18 cellular contexts compared by ENCODE assay signal in the genomic region with DNA sequence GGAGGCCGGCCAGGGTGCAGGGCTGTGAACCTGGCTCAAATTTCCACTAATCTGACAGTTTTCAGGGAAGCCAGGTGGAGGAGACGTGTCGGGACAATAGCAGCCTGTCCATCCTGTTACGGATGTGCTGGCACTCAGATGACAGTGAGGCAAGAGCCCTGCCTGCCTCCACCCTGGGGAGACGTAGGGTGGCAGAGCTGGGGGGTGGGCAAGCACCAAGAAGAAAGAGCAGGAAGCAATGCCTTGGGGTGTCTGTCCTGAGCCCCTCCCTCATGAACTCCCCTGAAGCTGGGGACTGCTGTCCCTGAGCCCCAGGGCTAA. TPM values are rescaled to one million over a fixed set of nuclear protein-coding genes. Genes with fewer than 3 reads are reported as not detected.
"Had no signal": no experiment of that assay in that cellular context is flagged by ENCODE, and none has a peak within 500 bp of the region (broad histone marks: within the 10 kb centered on the region; RNA-seq: fewer than 3 reads in every experiment).

No MANE protein-coding gene starts in this region.

- H3K9me3 ChIP-seq: lower lobe of right lung, thyroid gland had no signal

- H3K36me3 Mint-ChIP-seq: activated naive CD8-positive, alpha-beta T cell; mesothelial cell of epicardium had no signal

- H3K27me3 ChIP-seq: thyroid gland had no signal

- H3K36me3 ChIP-seq: cardiac muscle cell, gastroesophageal sphincter, heart right ventricle, lower lobe of right lung, thyroid gland had no signal

- H3K4me1 ChIP-seq: gastroesophageal sphincter, heart right ventricle, lower lobe of right lung, parathyroid adenoma, thyroid gland had no signal

- H3K27ac Mint-ChIP-seq: activated CD4-positive, alpha-beta T cell treated with anti-CD3 and anti-CD28 coated beads, Interleukin-2, amount 10 ng/mL, durations not matched to agents 7 days and 5 days; activated naive CD8-positive, alpha-beta T cell; activated T-helper 1 cell treated with anti-CD3 and anti-CD28 coated beads, Interleukin-12 subunit alpha, Interleukin-12 subunit beta, Interleukin-2, Interleukin-4 antibody, amounts not matched to agents 30 ng/mL and 10 ng/mL and 1 ng/mL, durations not matched to agents 14 hours and 24 hours and 36 hours; mesothelial cell of epicardium; nephron had no signal

- DNase-seq: activated CD4-positive, alpha-beta T cell treated with anti-CD3 and anti-CD28 coated beads, Interleukin-2, amount 10 ng/mL, durations not matched to agents 7 days and 5 days; dermis blood vessel endothelial cell; effector memory CD4-positive, alpha-beta T cell; heart right ventricle; left cardiac atrium; lower lobe of right lung; stimulated activated CD8-positive, alpha-beta memory T cell treated with anti-CD3 and anti-CD28 coated beads, Interleukin-4, amount 100 ng/mL, for 48 hours; stimulated activated naive CD4-positive, alpha-beta T cell; thyroid gland had no signal

- H3K9me3 Mint-ChIP-seq: activated CD4-positive, alpha-beta T cell treated with anti-CD3 and anti-CD28 coated beads, Interleukin-2, amount 10 ng/mL, durations not matched to agents 7 days and 5 days; activated T-helper 1 cell treated with anti-CD3 and anti-CD28 coated beads, Interleukin-12 subunit alpha, Interleukin-12 subunit beta, Interleukin-2, Interleukin-4 antibody, amounts not matched to agents 30 ng/mL and 10 ng/mL and 1 ng/mL, durations not matched to agents 14 hours and 24 hours and 36 hours had no signal

- H3K4me3 Mint-ChIP-seq: activated CD4-positive, alpha-beta T cell treated with anti-CD3 and anti-CD28 coated beads, Interleukin-2, amount 10 ng/mL, durations not matched to agents 7 days and 5 days; activated naive CD8-positive, alpha-beta T cell; activated T-helper 1 cell treated with anti-CD3 and anti-CD28 coated beads, Interleukin-12 subunit alpha, Interleukin-12 subunit beta, Interleukin-2, Interleukin-4 antibody, amounts not matched to agents 30 ng/mL and 10 ng/mL and 1 ng/mL, durations not matched to agents 14 hours and 24 hours and 36 hours; mesothelial cell of epicardium; nephron had no signal

- H3K4me3 ChIP-seq: cardiac muscle cell, gastroesophageal sphincter, heart right ventricle, lower lobe of right lung, thyroid gland had no signal

- H3K4me1 Mint-ChIP-seq: activated CD4-positive, alpha-beta T cell treated with anti-CD3 and anti-CD28 coated beads, Interleukin-2, amount 10 ng/mL, durations not matched to agents 7 days and 5 days; mesothelial cell of epicardium; nephron had no signal

- ATAC-seq: gastroesophageal sphincter, left cardiac atrium had no signal

- H3K27ac ChIP-seq: cardiac muscle cell, gastroesophageal sphincter, heart right ventricle, lower lobe of right lung, parathyroid adenoma, thyroid gland had no signal

RNA-seq across cellular contexts. Expression of gene TRIM29, which starts 10.0 kb away (rescaled TPM):
- total RNA-seq: activated CD4-positive, alpha-beta T cell treated with anti-CD3 and anti-CD28 coated beads, Interleukin-2, amount 10 ng/mL, durations not matched to agents 7 days and 5 days; activated T-helper 1 cell treated with anti-CD3 and anti-CD28 coated beads, Interleukin-12 subunit alpha, Interleukin-12 subunit beta, Interleukin-2, Interleukin-4 antibody, amounts not matched to agents 30 ng/mL and 10 ng/mL and 1 ng/mL, durations not matched to agents 14 hours and 24 hours and 36 hours; cardiac muscle cell; dermis blood vessel endothelial cell; endothelial cell of umbilical vein; T-helper 1 cell treated with Interleukin-12 subunit alpha and Interleukin-12 subunit beta and Interleukin-4 antibody, amounts not matched to agents 30 ng/mL and 1 ng/mL, for 36 hours had no signal
- polyA plus RNA-seq: cardiac muscle cell, endothelial cell of umbilical vein had no signal
